28 cellular contexts compared by ENCODE assay signal in genomic region chr9:33309903-33310302, GRCh38. TPM values are rescaled to one million over a fixed set of nuclear protein-coding genes. Genes with fewer than 3 reads are reported as not detected.
DNase-seq lines count a peak whose midpoint lies in the region; ATAC-seq, FAIRE-seq and TF ChIP-seq lines count a peak whose summit lies in the region.
"Had no signal": no experiment of that assay in that cellular context is flagged by ENCODE, and none has a peak within 500 bp of the region (broad histone marks: within the 10 kb centered on the region; RNA-seq: fewer than 3 reads in every experiment).

No MANE protein-coding gene starts in this region.

- no peak for DNase-seq in activated naive CD4-positive, alpha-beta T cell treated with anti-CD3 and anti-CD28 coated beads for 36 hours
- DNase-seq in activated naive CD4-positive, alpha-beta T cell treated with anti-CD3 and anti-CD28 coated beads, Interleukin-2, amount 10 ng/mL, durations not matched to agents 7 days and 5 days = no peak
- DNase-seq in RWPE1 (ENCODE audit: low spot score) (no peak), astrocyte (ENCODE audit: low read depth) (no peak), memory B cell (ENCODE audit: low spot score in 2 of 2) (no peak), kidney glomerular epithelial cell (lab: John Stamatoyannopoulos, UW) (no peak), mucosa of gallbladder (ENCODE audit: low spot score) (no peak)
- DNase-seq: AML-193; C1 segment of cervical spinal cord; CD4-positive, alpha-beta memory T cell; COR-L47; DMS53; H9; HFFc6; NCI-H1105 treated with DMSO at 0.1 percent for 48 hours; NCI-H146; NCI-H1930; NCI-H2107; NCI-H446; NCI-H524 treated with DMSO at 0.1 percent for 48 hours; NCI-H774; PC-3; SJCRH30 had no signal

- no peaks in the 10 kb centered on the region for H3K9me3 Mint-ChIP-seq in activated naive CD4-positive, alpha-beta T cell treated with anti-CD3 and anti-CD28 coated beads for 36 hours
- H3K9me3 Mint-ChIP-seq in activated naive CD4-positive, alpha-beta T cell treated with anti-CD3 and anti-CD28 coated beads, Interleukin-2, amount 10 ng/mL, durations not matched to agents 7 days and 5 days = no peaks in the 10 kb centered on the region
- H3K9me3 Mint-ChIP-seq in astrocyte (ENCODE audit: unreplicated experiment) (no peaks in the 10 kb centered on the region), memory B cell (no peaks in the 10 kb centered on the region)
- H3K9me3 Mint-ChIP-seq: GM23338, H9, HFFc6 had no signal

- intact Hi-C loops in activated naive CD4-positive, alpha-beta T cell treated with anti-CD3 and anti-CD28 coated beads for 36 hours (cut with micrococcal nuclease) = loop anchor here (5.0 kb wide), 2 partner anchors 143 to 233 kb away; partner anchors contain the start of genes B4GALT1 and SMU1

- H3K4me1 Mint-ChIP-seq in activated naive CD4-positive, alpha-beta T cell treated with anti-CD3 and anti-CD28 coated beads for 36 hours (ENCODE audit: low read depth) = peaks cover 6% of the 10 kb centered on the region
- no peaks in the 10 kb centered on the region for H3K4me1 Mint-ChIP-seq in activated naive CD4-positive, alpha-beta T cell treated with anti-CD3 and anti-CD28 coated beads, Interleukin-2, amount 10 ng/mL, durations not matched to agents 7 days and 5 days
- H3K4me1 Mint-ChIP-seq in astrocyte (ENCODE audit: low read depth, unreplicated experiment) = peaks cover 17% of the 10 kb centered on the region
- H3K4me1 Mint-ChIP-seq in memory B cell = peaks cover 4% of the 10 kb centered on the region
- H3K4me1 Mint-ChIP-seq: GM23338, H9 had no signal

- peaks cover 43% of the 10 kb centered on the region for H3K36me3 Mint-ChIP-seq in activated naive CD4-positive, alpha-beta T cell treated with anti-CD3 and anti-CD28 coated beads for 36 hours (ENCODE audit: low read depth)
- peaks cover 37% of the 10 kb centered on the region for H3K36me3 Mint-ChIP-seq in activated naive CD4-positive, alpha-beta T cell treated with anti-CD3 and anti-CD28 coated beads, Interleukin-2, amount 10 ng/mL, durations not matched to agents 7 days and 5 days
- H3K36me3 Mint-ChIP-seq in astrocyte (ENCODE audit: low read depth, unreplicated experiment) (peaks cover 25% of the 10 kb centered on the region), memory B cell (peaks cover 22% of the 10 kb centered on the region)

- FAIRE-seq in astrocyte (lab: Jason Lieb, UNC) = peak; percentile 50
- FAIRE-seq: A549, HepG2, K562 had no signal

- no peaks in the 10 kb centered on the region for H3K4me1 ChIP-seq in astrocyte (ENCODE audit: insufficient read depth, low read length)
- H3K4me1 ChIP-seq: SJCRH30 had no signal

- peak overlapping the region; percentile 46 for H3K27ac Mint-ChIP-seq in activated naive CD4-positive, alpha-beta T cell treated with anti-CD3 and anti-CD28 coated beads for 36 hours
- no peak overlapping the region for H3K27ac Mint-ChIP-seq in activated naive CD4-positive, alpha-beta T cell treated with anti-CD3 and anti-CD28 coated beads, Interleukin-2, amount 10 ng/mL, durations not matched to agents 7 days and 5 days
- H3K27ac Mint-ChIP-seq in astrocyte (ENCODE audit: unreplicated experiment) (no peak overlapping the region), memory B cell (peak overlapping the region; percentile 14)
- H3K27ac Mint-ChIP-seq: GM23338, H9 had no signal

- no peak overlapping the region for H3K4me3 ChIP-seq in astrocyte (ENCODE audit: insufficient read depth, low read depth, low read length)
- H3K4me3 ChIP-seq: A549, GM23338, K562, SJCRH30 had no signal

- peaks cover 66% of the 10 kb centered on the region for H3K36me3 ChIP-seq in astrocyte (ENCODE audit: insufficient read depth, low read length)

- peaks cover 3% of the 10 kb centered on the region for H3K79me2 ChIP-seq in astrocyte (ENCODE audit: insufficient read depth, low read length)

- no peaks in the 10 kb centered on the region for H3K9me3 ChIP-seq in astrocyte (ENCODE audit: insufficient read depth, low read depth, low read length)
- H3K9me3 ChIP-seq: A549, SJCRH30 had no signal

- no peak overlapping the region for H2AFZ ChIP-seq in astrocyte (ENCODE audit: low read depth, low read length)
- H2AFZ ChIP-seq: GM23338 had no signal

- peaks cover 9% of the 10 kb centered on the region for H4K20me1 ChIP-seq in astrocyte (ENCODE audit: insufficient read depth, low read length)

- no peaks in the 10 kb centered on the region for H3K27me3 Mint-ChIP-seq in activated naive CD4-positive, alpha-beta T cell treated with anti-CD3 and anti-CD28 coated beads for 36 hours (ENCODE audit: low read depth)
- no peaks in the 10 kb centered on the region for H3K27me3 Mint-ChIP-seq in activated naive CD4-positive, alpha-beta T cell treated with anti-CD3 and anti-CD28 coated beads, Interleukin-2, amount 10 ng/mL, durations not matched to agents 7 days and 5 days
- H3K27me3 Mint-ChIP-seq in astrocyte (ENCODE audit: low read depth, unreplicated experiment) = no peaks in the 10 kb centered on the region
- no peaks in the 10 kb centered on the region for H3K27me3 Mint-ChIP-seq in memory B cell
- H3K27me3 Mint-ChIP-seq: CD4-positive, alpha-beta memory T cell had no signal

- no peak overlapping the region for H3K4me3 Mint-ChIP-seq in activated naive CD4-positive, alpha-beta T cell treated with anti-CD3 and anti-CD28 coated beads for 36 hours
- no peak overlapping the region for H3K4me3 Mint-ChIP-seq in activated naive CD4-positive, alpha-beta T cell treated with anti-CD3 and anti-CD28 coated beads, Interleukin-2, amount 10 ng/mL, durations not matched to agents 7 days and 5 days
- H3K4me3 Mint-ChIP-seq in astrocyte (ENCODE audit: unreplicated experiment) (peak overlapping the region; percentile 20), memory B cell (no peak overlapping the region)
- H3K4me3 Mint-ChIP-seq: CD4-positive, alpha-beta memory T cell; GM23338; H9; HFFc6 had no signal

- 0 out of 2 replicates have a peak overlapping the region, but pooled peaks have one; percentile 41 for H3K27ac ChIP-seq in RWPE1
- H3K27ac ChIP-seq in astrocyte (ENCODE audit: low read depth, low read length) = no peak overlapping the region
- H3K27ac ChIP-seq: A549, SJCRH30 had no signal

- ATAC-seq in memory B cell (ENCODE audit: low read depth) = no peak
- ATAC-seq: A549, GM23338, HepG2, K562, PC-3, Right ventricle myocardium inferior had no signal

- POLR2A ChIA-PET in RWPE1 (lab: Yijun Ruan, JAX; ENCODE audit: low non-redundant PET) = no interaction called here

- H3K27me3 ChIP-seq in astrocyte (ENCODE audit: insufficient read depth, low read length) = no peaks in the 10 kb centered on the region
- H3K27me3 ChIP-seq: SJCRH30 had no signal

- TF ChIP-seq CTCF in RWPE1 (conservative IDR thresholded peaks at IDR 0.05; ENCODE audit: low read depth) = no peak
- no peak for TF ChIP-seq CTCF in astrocyte (IDR thresholded peaks at IDR 0.05; ENCODE audit: insufficient read depth, low read depth, low read length)

- H3K9ac ChIP-seq in astrocyte (ENCODE audit: low read length) = no peak overlapping the region

- CTCF ChIA-PET in activated naive CD4-positive, alpha-beta T cell treated with anti-CD3 and anti-CD28 coated beads for 36 hours (lab: Charles Lee) = interaction anchor here (0.6 to 1.5 kb wide), 4 partner anchors 13 to 41 kb away, joined by 3 to 5 read pairs (median 4); partner anchors contain the start of gene NFX1
- CTCF ChIA-PET in activated naive CD4-positive, alpha-beta T cell treated with anti-CD3 and anti-CD28 coated beads, Interleukin-2, amount 10 ng/mL, durations not matched to agents 7 days and 5 days (lab: Charles Lee) = interaction anchor here (0.6 to 0.8 kb wide), 2 partner anchors 64 to 156 kb away, joined by 3 read pairs; no protein-coding TSS in a partner anchor
- CTCF ChIA-PET in RWPE1 (lab: Yijun Ruan, JAX) = interaction anchor here (0.6 kb wide), 1 partner anchor 242 kb away, joined by 5 read pairs; no protein-coding TSS in a partner anchor

- H3K4me2 ChIP-seq in astrocyte (ENCODE audit: low read length) = no peak overlapping the region
- H3K4me2 ChIP-seq: A549, GM23338 had no signal

RNA-seq across cellular contexts. Expression of gene NFX1, which starts 19.6 kb away (rescaled TPM):
- 10 to 100 TPM; 32.4 to 32.6 TPM for total RNA-seq in activated naive CD4-positive, alpha-beta T cell treated with anti-CD3 and anti-CD28 coated beads for 36 hours
- total RNA-seq in astrocyte (26.7 and 27.8 TPM in 2 replicates), mucosa of gallbladder (30.1 TPM)

RNA-seq across cellular contexts. Expression of gene CHMP5, which starts 45.1 kb away (rescaled TPM):
- total RNA-seq in activated naive CD4-positive, alpha-beta T cell treated with anti-CD3 and anti-CD28 coated beads for 36 hours = 100 to 1,000 TPM; 151 to 162 TPM
- total RNA-seq in astrocyte = 108 and 109 TPM in 2 replicates
- total RNA-seq in mucosa of gallbladder = 73.0 TPM

RNA-seq across cellular contexts. Expression of gene BAG1, which starts 45.4 kb away (rescaled TPM):
- total RNA-seq in activated naive CD4-positive, alpha-beta T cell treated with anti-CD3 and anti-CD28 coated beads for 36 hours = 10 to 100 TPM; 38.1 to 40.5 TPM
- total RNA-seq in astrocyte (37.2 and 43.3 TPM in 2 replicates), mucosa of gallbladder (92.5 TPM)

Comparison
In these comparisons a context has a peak if more than half of its experiments do, and no peak if none do; other contexts are left out.
1. H3K27ac Mint-ChIP-seq: peak in activated naive CD4-positive, alpha-beta T cell treated with anti-CD3 and anti-CD28 coated beads for 36 hours (single experiment) and memory B cell (single experiment); none in activated naive CD4-positive, alpha-beta T cell treated with anti-CD3 and anti-CD28 coated beads, Interleukin-2, amount 10 ng/mL, durations not matched to agents 7 days and 5 days (single experiment) and astrocyte (single experiment).